ENCODE assay signal across 9 cellular contexts in the genomic region with DNA sequence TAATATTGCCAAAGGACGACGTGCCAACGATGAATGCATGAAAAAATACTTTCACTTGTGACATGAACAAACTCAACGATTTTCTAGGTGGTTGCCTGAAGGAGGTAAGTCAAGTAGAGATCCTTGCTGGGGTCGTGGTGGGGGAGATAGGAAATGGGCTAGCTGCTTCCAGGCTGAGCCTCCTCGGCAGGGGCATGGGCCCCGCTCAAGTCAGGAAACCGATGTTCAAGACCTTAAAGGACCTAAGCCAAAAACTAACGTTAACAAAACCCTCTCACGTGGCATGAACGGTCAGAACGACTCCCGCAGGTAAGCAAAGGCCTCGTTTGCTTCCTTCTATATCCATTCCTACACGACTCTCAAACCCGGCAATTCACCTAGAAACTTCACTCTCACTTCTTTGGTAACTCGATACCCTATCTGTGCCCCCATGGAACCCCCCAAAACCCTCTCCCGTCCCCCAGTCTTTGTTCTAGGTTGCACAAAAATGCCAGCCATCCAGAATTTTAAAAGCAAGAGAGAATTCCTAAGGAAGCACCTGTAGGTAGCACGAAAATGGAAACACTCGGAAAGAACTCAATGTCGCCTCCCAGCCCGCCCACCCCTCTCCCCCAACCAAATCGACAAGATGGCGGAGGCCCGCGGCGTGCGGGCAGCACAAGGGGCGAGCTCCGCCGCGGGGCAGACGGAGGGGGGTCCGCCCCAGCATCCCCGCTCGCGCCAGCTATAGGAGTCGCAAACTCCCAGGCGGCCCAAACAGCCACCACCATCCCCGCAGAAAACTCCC. TPM values are rescaled to one million over a fixed set of nuclear protein-coding genes. Genes with fewer than 3 reads are reported as not detected.
DNase-seq lines count a peak whose midpoint lies in the region; ATAC-seq, FAIRE-seq and TF ChIP-seq lines count a peak whose summit lies in the region.
"Had no signal": no experiment of that assay in that cellular context is flagged by ENCODE, and none has a peak within 500 bp of the region (broad histone marks: within the 10 kb centered on the region; RNA-seq: fewer than 3 reads in every experiment).

No MANE protein-coding gene starts in this region.

- peaks cover 55% of the 10 kb centered on the region for H3K4me1 Mint-ChIP-seq in stimulated activated memory B cell treated with anti-CD40 and anti-IgM and Interleukin-4, amounts not matched to agents 10 μg/mL and 1 μg/mL and 100 μg/mL, for 72 hours

- TF ChIP-seq CTCF in BE2C (IDR thresholded peaks at IDR 0.05; ENCODE audit: low read depth, low read length) (no peak), astrocyte of the cerebellum (IDR thresholded peaks at IDR 0.05; ENCODE audit: low read depth, low read length, missing control alignments) (no peak), kidney (IDR thresholded peaks at IDR 0.05; ENCODE audit: borderline replicate concordance, extremely low read depth, insufficient read depth) (no peak)

- peaks cover 18% of the 10 kb centered on the region for H3K36me3 Mint-ChIP-seq in stimulated activated memory B cell treated with anti-CD40 and anti-IgM and Interleukin-4, amounts not matched to agents 10 μg/mL and 1 μg/mL and 100 μg/mL, for 72 hours

- no peak for FAIRE-seq in kidney (lab: Jason Lieb, UNC)

- DNase-seq in BE2C = peak; percentile 56
- peak; percentile 64 for DNase-seq in NCI-H748 treated with DMSO at 0.1 percent for 48 hours (lab: John Stamatoyannopoulos, UW)
- DNase-seq in astrocyte of the cerebellum (ENCODE audit: low read depth) = no peak
- no peak for DNase-seq in kidney
- no peak for DNase-seq in C1 segment of cervical spinal cord (lab: John Stamatoyannopoulos, UW)
- no peak for DNase-seq in DMS153 treated with DMSO at 0.1 percent for 48 hours (lab: John Stamatoyannopoulos, UW; ENCODE audit: unreplicated experiment)

- ATAC-seq in GM21723 (IDR thresholded peaks at IDR 0.05; ENCODE audit: unreplicated experiment) = peak; percentile 10
- ATAC-seq in stimulated activated memory B cell treated with anti-CD40 and anti-IgM and Interleukin-4, amounts not matched to agents 10 μg/mL and 1 μg/mL and 100 μg/mL, for 72 hours = peak; percentile 1

- H3K27ac Mint-ChIP-seq in stimulated activated memory B cell treated with anti-CD40 and anti-IgM and Interleukin-4, amounts not matched to agents 10 μg/mL and 1 μg/mL and 100 μg/mL, for 72 hours = peak overlapping the region; percentile 99

- peak overlapping the region; percentile 99 to 100 for H3K27ac ChIP-seq in kidney (ENCODE audit: low read depth in 2 of 2, low read length in 2 of 2)

- peak overlapping the region; percentile 94 for H3K4me3 Mint-ChIP-seq in stimulated activated memory B cell treated with anti-CD40 and anti-IgM and Interleukin-4, amounts not matched to agents 10 μg/mL and 1 μg/mL and 100 μg/mL, for 72 hours

- H3K4me1 ChIP-seq in BE2C (peaks cover 9% of the 10 kb centered on the region; the same call in 1 of the 2 replicates), kidney (ENCODE audit: control insufficient read depth in 1 of 2, insufficient read depth in 1 of 2, low read depth in 1 of 2, low read length in 2 of 2) (peaks cover 0 to 8% of the 10 kb centered on the region in 2 donors)

- H3K27me3 ChIP-seq in BE2C = no peaks in the 10 kb centered on the region

- intact Hi-C loops in kidney (cut with DNase I) = no loop called here

- H3K36me3 ChIP-seq in BE2C (peaks cover 46% of the 10 kb centered on the region), kidney (ENCODE audit: control insufficient read depth in 1 of 2, insufficient read depth in 2 of 2, low read length in 2 of 2) (no peaks in the 10 kb centered on the region)

- peak overlapping the region; percentile 99 for H3K4me3 ChIP-seq in BE2C (ENCODE audit: low read depth, low read length)
- H3K4me3 ChIP-seq in astrocyte of the cerebellum (ENCODE audit: low read depth, low read length) = peak overlapping the region; percentile 99
- peak overlapping the region; percentile 81 to 94 for H3K4me3 ChIP-seq in kidney (ENCODE audit: low read length in 2 of 2)

- no peaks in the 10 kb centered on the region for H3K9me3 Mint-ChIP-seq in stimulated activated memory B cell treated with anti-CD40 and anti-IgM and Interleukin-4, amounts not matched to agents 10 μg/mL and 1 μg/mL and 100 μg/mL, for 72 hours

- H3K9me3 ChIP-seq in BE2C (no peaks in the 10 kb centered on the region), kidney (ENCODE audit: control insufficient read depth in 1 of 2, low read length in 2 of 2) (no peaks in the 10 kb centered on the region)

- no peaks in the 10 kb centered on the region for H3K27me3 Mint-ChIP-seq in stimulated activated memory B cell treated with anti-CD40 and anti-IgM and Interleukin-4, amounts not matched to agents 10 μg/mL and 1 μg/mL and 100 μg/mL, for 72 hours

- peak overlapping the region; percentile 67 to 99 for H3K9ac ChIP-seq in kidney (ENCODE audit: low read length in 2 of 2)

- in situ Hi-C loops in astrocyte of the cerebellum (cut with HindIII; ENCODE audit: low sequenced_read_pairs) = no loop called here

RNA-seq across cellular contexts. Expression of a gene that starts 13.6 kb away (rescaled TPM):
- 0.54 TPM for polyA plus RNA-seq in BE2C (2012; ENCODE audit: insufficient read depth, insufficient read length, low read depth)
- not detected for total RNA-seq in kidney
- not detected for polyA plus RNA-seq in kidney (ENCODE audit: insufficient read depth, low read depth, low replicate concordance)
- total RNA-seq: HT1080 had no signal

RNA-seq across cellular contexts. Expression of a gene that starts 19.8 kb away (rescaled TPM):
- 4.9 TPM for polyA plus RNA-seq in BE2C (2012; ENCODE audit: insufficient read depth, insufficient read length, low read depth)
- total RNA-seq in kidney = 0.41 TPM
- polyA plus RNA-seq in kidney (ENCODE audit: insufficient read depth, low read depth, low replicate concordance) = 827 TPM
- total RNA-seq: HT1080 had no signal

RNA-seq across cellular contexts. Expression of a gene that starts 29.5 kb away (rescaled TPM):
- polyA plus RNA-seq in BE2C (2012; ENCODE audit: insufficient read depth, insufficient read length, low read depth) = not detected
- total RNA-seq in kidney = not detected
- 2.7 TPM for polyA plus RNA-seq in kidney (ENCODE audit: insufficient read depth, low read depth, low replicate concordance)
- total RNA-seq: HT1080 had no signal

RNA-seq across cellular contexts. Expression of a gene that starts 33.6 kb away (rescaled TPM):
- not detected for polyA plus RNA-seq in BE2C (2012; ENCODE audit: insufficient read depth, insufficient read length, low read depth)
- total RNA-seq in kidney = not detected
- not detected for polyA plus RNA-seq in kidney (ENCODE audit: insufficient read depth, low read depth, low replicate concordance)
- total RNA-seq: HT1080 had no signal

RNA-seq across cellular contexts. Expression of a gene that starts 50.9 kb away (rescaled TPM):
- polyA plus RNA-seq in BE2C (2012; ENCODE audit: insufficient read depth, insufficient read length, low read depth) = not detected
- not detected for total RNA-seq in kidney
- 1.6 TPM for polyA plus RNA-seq in kidney (ENCODE audit: insufficient read depth, low read depth, low replicate concordance)
- total RNA-seq: HT1080 had no signal

Comparison
In these comparisons a context has a peak if more than half of its experiments do, and no peak if none do; other contexts are left out.
1. DNase-seq: peak in BE2C (single experiment) and NCI-H748 treated with DMSO at 0.1 percent for 48 hours (single experiment); none in astrocyte of the cerebellum (single experiment), kidney (single experiment), C1 segment of cervical spinal cord (0 of 14) and DMS153 treated with DMSO at 0.1 percent for 48 hours (single experiment).
2. Peak in every context shown above with its lines, with median percentiles within 50 percentile points of each other: H3K4me3 ChIP-seq.